ENCODE assay signal across 8 cellular contexts in genomic region chr2:9629222-9630000, GRCh38. TPM values are rescaled to one million over a fixed set of nuclear protein-coding genes. Genes with fewer than 3 reads are reported as not detected.
DNase-seq lines count a peak whose midpoint lies in the region; ATAC-seq and TF ChIP-seq lines count a peak whose summit lies in the region.

No MANE protein-coding gene starts in this region.

- peak overlapping the region; percentile 91 for H3K4me3 ChIP-seq in fibroblast of pulmonary artery (replicated peaks; ENCODE audit: low read depth, low read length)

- ATAC-seq in HG03139 (IDR thresholded peaks at IDR 0.05; ENCODE audit: unreplicated experiment): no peak

- H3K27ac Mint-ChIP-seq in activated T-cell treated with anti-CD3 and anti-CD28 coated beads, Interleukin-2, amount 50 U/mL, for 24 hours: peak overlapping the region; percentile 97
- peak overlapping the region; percentile 92 for H3K27ac Mint-ChIP-seq in T-helper 2 cell treated with Interferon-gamma antibody and Interleukin-4, amounts not matched to agents 5 μg/mL and 100 μg/mL, for 36 hours
- peak overlapping the region; percentile 99 for H3K27ac Mint-ChIP-seq in progenitor cell of endocrine pancreas

- no peak for TF ChIP-seq CTCF in fibroblast of pulmonary artery (IDR thresholded peaks at IDR 0.05; ENCODE audit: low read length, missing control alignments)
- no peak for TF ChIP-seq CTCF in progenitor cell of endocrine pancreas (IDR thresholded peaks at IDR 0.05; ENCODE audit: unreplicated experiment)

- no peak for DNase-seq in activated T-cell treated with anti-CD3 and anti-CD28 coated beads, Interleukin-2, amount 50 U/mL, for 24 hours
- no peak for DNase-seq in activated T-cell treated with anti-CD3 and anti-CD28 coated beads, Interleukin-2, amount 50 U/mL, for 48 hours
- DNase-seq in T-helper 2 cell treated with Interferon-gamma antibody and Interleukin-4, amounts not matched to agents 5 μg/mL and 100 μg/mL, for 36 hours (ENCODE audit: low spot score): no peak
- peak; percentile 45 for DNase-seq in fibroblast of pulmonary artery (ENCODE audit: low read depth)
- DNase-seq in progenitor cell of endocrine pancreas (ENCODE audit: low spot score, unreplicated experiment): no peak
- no peak for DNase-seq in NCI-H2196 treated with DMSO at 0.1 percent for 48 hours (lab: John Stamatoyannopoulos, UW; ENCODE audit: unreplicated experiment)
- DNase-seq in SKM-1 (lab: John Stamatoyannopoulos, UW; ENCODE audit: unreplicated experiment): no peak

- H3K4me1 Mint-ChIP-seq in activated T-cell treated with anti-CD3 and anti-CD28 coated beads, Interleukin-2, amount 50 U/mL, for 24 hours (ENCODE audit: low read depth): peaks cover 57% of the 10 kb centered on the region
- peaks cover 45% of the 10 kb centered on the region for H3K4me1 Mint-ChIP-seq in T-helper 2 cell treated with Interferon-gamma antibody and Interleukin-4, amounts not matched to agents 5 μg/mL and 100 μg/mL, for 36 hours (ENCODE audit: low read depth)
- peaks cover 47% of the 10 kb centered on the region for H3K4me1 Mint-ChIP-seq in progenitor cell of endocrine pancreas (ENCODE audit: low read depth)

- no peaks in the 10 kb centered on the region for H3K9me3 Mint-ChIP-seq in activated T-cell treated with anti-CD3 and anti-CD28 coated beads, Interleukin-2, amount 50 U/mL, for 24 hours
- H3K9me3 Mint-ChIP-seq in T-helper 2 cell treated with Interferon-gamma antibody and Interleukin-4, amounts not matched to agents 5 μg/mL and 100 μg/mL, for 36 hours: no peaks in the 10 kb centered on the region
- H3K9me3 Mint-ChIP-seq in progenitor cell of endocrine pancreas (ENCODE audit: low read depth): no peaks in the 10 kb centered on the region

- H3K27me3 Mint-ChIP-seq in activated T-cell treated with anti-CD3 and anti-CD28 coated beads, Interleukin-2, amount 50 U/mL, for 24 hours: no peaks in the 10 kb centered on the region
- H3K27me3 Mint-ChIP-seq in T-helper 2 cell treated with Interferon-gamma antibody and Interleukin-4, amounts not matched to agents 5 μg/mL and 100 μg/mL, for 36 hours (ENCODE audit: low read depth): no peaks in the 10 kb centered on the region
- H3K27me3 Mint-ChIP-seq in progenitor cell of endocrine pancreas: peaks cover 13% of the 10 kb centered on the region

- peaks cover 58% of the 10 kb centered on the region for H3K36me3 Mint-ChIP-seq in activated T-cell treated with anti-CD3 and anti-CD28 coated beads, Interleukin-2, amount 50 U/mL, for 24 hours (ENCODE audit: low read depth)
- peaks cover 50% of the 10 kb centered on the region for H3K36me3 Mint-ChIP-seq in T-helper 2 cell treated with Interferon-gamma antibody and Interleukin-4, amounts not matched to agents 5 μg/mL and 100 μg/mL, for 36 hours (ENCODE audit: low read depth)
- H3K36me3 Mint-ChIP-seq in progenitor cell of endocrine pancreas (ENCODE audit: insufficient read depth): peaks cover 28% of the 10 kb centered on the region

- H3K4me3 Mint-ChIP-seq in activated T-cell treated with anti-CD3 and anti-CD28 coated beads, Interleukin-2, amount 50 U/mL, for 24 hours: peak overlapping the region; percentile 98
- peak overlapping the region; percentile 97 for H3K4me3 Mint-ChIP-seq in T-helper 2 cell treated with Interferon-gamma antibody and Interleukin-4, amounts not matched to agents 5 μg/mL and 100 μg/mL, for 36 hours
- peak overlapping the region; percentile 99 for H3K4me3 Mint-ChIP-seq in progenitor cell of endocrine pancreas (ENCODE audit: low read depth)

RNA-seq across cellular contexts. Expression of gene YWHAQ, which starts 1.4 kb away (rescaled TPM):
- 357 and 378 TPM in 2 replicates for total RNA-seq in progenitor cell of endocrine pancreas
